12 cellular contexts compared by ENCODE assay signal in genomic region chr15:48373855-48374421, GRCh38. TPM values are rescaled to one million over a fixed set of nuclear protein-coding genes. Genes with fewer than 3 reads are reported as not detected.
DNase-seq lines count a peak whose midpoint lies in the region; ATAC-seq and TF ChIP-seq lines count a peak whose summit lies in the region.
"Had no signal": no experiment of that assay in that cellular context is flagged by ENCODE, and none has a peak within 500 bp of the region (broad histone marks: within the 10 kb centered on the region; RNA-seq: fewer than 3 reads in every experiment).

No MANE protein-coding gene starts in this region.

- H3K4me2 ChIP-seq in GM23338 = no peak overlapping the region

- no peak overlapping the region for H3K27ac Mint-ChIP-seq in GM23338
- no peak overlapping the region for H3K27ac Mint-ChIP-seq in activated naive CD4-positive, alpha-beta T cell treated with anti-CD3 and anti-CD28 coated beads, Interleukin-2, amount 50 U/mL, for 72 hours

- no peaks in the 10 kb centered on the region for H3K4me1 Mint-ChIP-seq in GM23338

- ATAC-seq in GM23338 = no peak
- no peak for ATAC-seq in activated naive CD4-positive, alpha-beta T cell treated with anti-CD3 and anti-CD28 coated beads, Interleukin-2, amount 50 U/mL, for 72 hours

- no peaks in the 10 kb centered on the region for H4K20me1 ChIP-seq in GM23338 (replicated peaks; ENCODE audit: insufficient read depth)

- no peak overlapping the region for H3K4me3 ChIP-seq in GM23338
- no peak overlapping the region for H3K4me3 ChIP-seq in SJSA1
- H3K4me3 ChIP-seq in fibroblast of pulmonary artery (replicated peaks; ENCODE audit: low read depth, low read length) = peak overlapping the region; percentile 35

- no peaks in the 10 kb centered on the region for H3K9me3 ChIP-seq in SJSA1 (replicated peaks)

- no peaks in the 10 kb centered on the region for H3K36me3 ChIP-seq in GM23338 (ENCODE audit: insufficient read depth)
- H3K36me3 ChIP-seq in SJSA1 = no peaks in the 10 kb centered on the region

- no peak for TF ChIP-seq CTCF in GM23338 (conservative IDR thresholded peaks at IDR 0.05; ENCODE audit: low read depth in 2 of 2)
- no peak for TF ChIP-seq CTCF in fibroblast of pulmonary artery (IDR thresholded peaks at IDR 0.05; ENCODE audit: low read length, missing control alignments)

- H3K27ac ChIP-seq in GM23338 (ENCODE audit: low read depth) (no peak overlapping the region), SJSA1 (0 out of 2 replicates have a peak overlapping the region, but pooled peaks have one; percentile 9)

- no peaks in the 10 kb centered on the region for H3K27me3 Mint-ChIP-seq in GM23338 (ENCODE audit: insufficient read depth, low read depth, poor library complexity)

- H2AFZ ChIP-seq in GM23338 = peak overlapping the region; percentile 16; the same call in 1 of the 2 replicates

- intact Hi-C loops in posterior vena cava (cut with DNase I) = loop anchor here in 1 of 2 donors (10.0 kb wide), 1 partner anchor 71 kb away; no protein-coding TSS in a partner anchor

- H3K27me3 ChIP-seq in GM23338 (ENCODE audit: insufficient read depth) (no peaks in the 10 kb centered on the region), SJSA1 (replicated peaks) (no peaks in the 10 kb centered on the region)

- H3K4me3 Mint-ChIP-seq in GM23338 = no peak overlapping the region

- no peaks in the 10 kb centered on the region for H3K79me2 ChIP-seq in GM23338 (replicated peaks; ENCODE audit: insufficient read depth)

- H3K9me3 Mint-ChIP-seq in GM23338 = peaks cover 25% of the 10 kb centered on the region
- peaks cover 0 to 8% of the 10 kb centered on the region in 2 donors for H3K9me3 Mint-ChIP-seq in activated naive CD4-positive, alpha-beta T cell treated with anti-CD3 and anti-CD28 coated beads, Interleukin-2, amount 50 U/mL, for 72 hours

- H3K36me3 Mint-ChIP-seq in GM23338 (ENCODE audit: low read depth) = peaks cover 3% of the 10 kb centered on the region; the same call in 2 of the 3 replicates
- no peaks in the 10 kb centered on the region for H3K36me3 Mint-ChIP-seq in activated naive CD4-positive, alpha-beta T cell treated with anti-CD3 and anti-CD28 coated beads, Interleukin-2, amount 50 U/mL, for 72 hours

- H3F3A ChIP-seq in GM23338 (replicated peaks; ENCODE audit: low read depth) = no peaks in the 10 kb centered on the region

- DNase-seq in GM23338 (ENCODE audit: low spot score) (no peak), SJSA1 (ENCODE audit: low read depth in 1 of 2, low spot score in 2 of 2) (peak; percentile 33 to 67), fibroblast of pulmonary artery (ENCODE audit: low read depth) (peak; percentile 89), posterior vena cava (ENCODE audit: low spot score) (peak; percentile 85), ureter (ENCODE audit: low spot score) (no peak), DMS153 treated with DMSO at 0.1 percent for 48 hours (lab: John Stamatoyannopoulos, UW; ENCODE audit: unreplicated experiment) (no peak)
- DNase-seq in activated naive CD4-positive, alpha-beta T cell treated with anti-CD3 and anti-CD28 coated beads, Interleukin-2, amount 50 U/mL, for 72 hours (ENCODE audit: low spot score in 2 of 2) = no peak
- no peak for DNase-seq in activated naive CD4-positive, alpha-beta T cell treated with Interleukin-2 at 50 U/mL for 16 hours
- DNase-seq: central memory CD4-positive, alpha-beta T cell; DMS79; NCI-H526 treated with DMSO at 0.1 percent for 48 hours; stimulated activated naive CD4-positive, alpha-beta T cell treated with Interleukin-2 at 50 U/mL for 16 hours had no signal

- H3K4me1 ChIP-seq in GM23338 (ENCODE audit: insufficient read depth) (no peaks in the 10 kb centered on the region), SJSA1 (replicated peaks) (peaks cover 11% of the 10 kb centered on the region)

- H3K9me2 ChIP-seq in GM23338 (ENCODE audit: insufficient read depth) = peaks cover 12% of the 10 kb centered on the region

TF ChIP-seq in GM23338, 12 proteins besides CTCF, POLR2A, EP300 and RAD21:
- TF ChIP-seq POLR2AphosphoS5 (IDR thresholded peaks at IDR 0.05; ENCODE audit: low read depth) (no peak), EZH2 (IDR thresholded peaks at IDR 0.05; ENCODE audit: low read depth, unreplicated experiment) (no peak), ZNF114 (CRISPR knock-in tag; IDR thresholded peaks at IDR 0.05) (no peak)

RNA-seq across cellular contexts. Expression of gene DUT, which starts 42.7 kb away (rescaled TPM):
- total RNA-seq in GM23338 (2014; rRNA removed; shearing (Covaris generic)) = 82.5 and 98.2 TPM in 2 replicates
- polyA plus RNA-seq in GM23338 (2016; fragmentation: Nextera tagmentation; extraction: Ambion mirVana) = 420 and 428 TPM in 2 replicates
- 114 and 178 TPM in 2 replicates for total RNA-seq in SJSA1 (2014; rRNA removed; shearing (Covaris generic))
- total RNA-seq in posterior vena cava (10 to 100 TPM; 63.7 to 66.5 TPM), ureter (84.7 TPM)
- 100 to 1,000 TPM; 314 to 423 TPM for total RNA-seq in activated naive CD4-positive, alpha-beta T cell treated with anti-CD3 and anti-CD28 coated beads, Interleukin-2, amount 50 U/mL, for 72 hours

Comparison
In these comparisons a context has a peak if more than half of its experiments do, and no peak if none do; other contexts are left out.
1. DNase-seq: peak in SJSA1 (2 of 2), fibroblast of pulmonary artery (single experiment) and posterior vena cava (single experiment); none in GM23338 (single experiment), ureter (single experiment), activated naive CD4-positive, alpha-beta T cell treated with anti-CD3 and anti-CD28 coated beads, Interleukin-2, amount 50 U/mL, for 72 hours (0 of 2), activated naive CD4-positive, alpha-beta T cell treated with Interleukin-2 at 50 U/mL for 16 hours (single experiment) and DMS153 treated with DMSO at 0.1 percent for 48 hours (single experiment).